ENCODE assay signal across 15 cellular contexts in genomic region chr9:35759795-35760194, GRCh38. TPM values are rescaled to one million over a fixed set of nuclear protein-coding genes. Genes with fewer than 3 reads are reported as not detected.
"Had no signal": no experiment of that assay in that cellular context is flagged by ENCODE, and none has a peak within 500 bp of the region (broad histone marks: within the 10 kb centered on the region; RNA-seq: fewer than 3 reads in every experiment).

No MANE protein-coding gene starts in this region.

- H3K4me3 Mint-ChIP-seq: activated CD4-positive, alpha-beta memory T cell treated with anti-CD3 and anti-CD28 coated beads for 36 hours; activated T-cell treated with anti-CD3 and anti-CD28 coated beads, Interleukin-2, amount 50 U/mL, for 4 hours; natural killer cell treated with Interleukin-12 subunit alpha and Interleukin-12 subunit beta and Interleukin-15 and Interleukin-18, amount 100 ng/mL, for 72 hours had no signal

- H3K27me3 Mint-ChIP-seq: activated CD4-positive, alpha-beta memory T cell treated with anti-CD3 and anti-CD28 coated beads for 36 hours; natural killer cell treated with Interleukin-12 subunit alpha and Interleukin-12 subunit beta and Interleukin-15 and Interleukin-18, amount 100 ng/mL, for 72 hours had no signal

- H3K27ac Mint-ChIP-seq: activated CD4-positive, alpha-beta memory T cell treated with anti-CD3 and anti-CD28 coated beads for 36 hours had no signal

- H3K9me3 Mint-ChIP-seq: activated CD4-positive, alpha-beta memory T cell treated with anti-CD3 and anti-CD28 coated beads for 36 hours; activated T-cell treated with anti-CD3 and anti-CD28 coated beads, Interleukin-2, amount 50 U/mL, for 4 hours; natural killer cell treated with Interleukin-12 subunit alpha and Interleukin-12 subunit beta and Interleukin-15 and Interleukin-18, amount 100 ng/mL, for 72 hours had no signal

- H3K36me3 Mint-ChIP-seq: natural killer cell treated with Interleukin-12 subunit alpha and Interleukin-12 subunit beta and Interleukin-15 and Interleukin-18, amount 100 ng/mL, for 72 hours had no signal

- H3K36me3 ChIP-seq: cardiac muscle cell, thyroid gland had no signal

- H3K27ac ChIP-seq: cardiac muscle cell had no signal

- H3K27me3 ChIP-seq: cardiac muscle cell, left lung, thyroid gland had no signal

- DNase-seq: activated CD4-positive, alpha-beta memory T cell treated with anti-CD3 and anti-CD28 coated beads for 36 hours; activated T-cell treated with anti-CD3 and anti-CD28 coated beads, Interleukin-2, amount 50 U/mL, for 4 hours; effector memory CD4-positive, alpha-beta T cell; left lung; mucosa of descending colon; stimulated activated CD4-positive, alpha-beta T cell treated with anti-CD3 and anti-CD28 coated beads, Interleukin-4, amount 100 ng/mL, for 24 hours; T-helper 9 cell; thyroid gland had no signal

- H3K9me3 ChIP-seq: left lung, mucosa of descending colon, thyroid gland had no signal

- H3K4me3 ChIP-seq: cardiac muscle cell, left lung, mucosa of descending colon, thyroid gland had no signal

- ATAC-seq: activated T-cell treated with anti-CD3 and anti-CD28 coated beads, Interleukin-2, amount 50 U/mL, for 4 hours; left lung; natural killer cell treated with Interleukin-12 subunit alpha and Interleukin-12 subunit beta and Interleukin-15 and Interleukin-18, amount 100 ng/mL, for 72 hours had no signal

RNA-seq across cellular contexts. Expression of gene MSMP, which starts 5.7 kb away (rescaled TPM):
- total RNA-seq: activated CD4-positive, alpha-beta memory T cell treated with anti-CD3 and anti-CD28 coated beads for 36 hours; astrocyte; cardiac muscle cell; epithelial cell of proximal tubule; natural killer cell treated with Interleukin-12 subunit alpha and Interleukin-12 subunit beta and Interleukin-15 and Interleukin-18, amount 100 ng/mL, for 72 hours; osteoblast; renal cortical epithelial cell had no signal
- polyA plus RNA-seq: cardiac muscle cell, keratinocyte had no signal
